Comparison of ENCODE assay signal across 23 cellular contexts in genomic region chr3:190444576-190445145, GRCh38. TPM values are rescaled to one million over a fixed set of nuclear protein-coding genes. Genes with fewer than 3 reads are reported as not detected.
"Had no signal": no experiment of that assay in that cellular context is flagged by ENCODE, and none has a peak within 500 bp of the region (broad histone marks: within the 10 kb centered on the region; RNA-seq: fewer than 3 reads in every experiment).

No MANE protein-coding gene starts in this region.

- H3K4me1 ChIP-seq: gastroesophageal sphincter, left ventricle myocardium inferior, tibial nerve, uterus had no signal

- ATAC-seq: activated CD8-positive, alpha-beta T cell treated with anti-CD3 and anti-CD28 coated beads, Interleukin-2, amount 10 ng/mL, durations not matched to agents 7 days and 5 days; gastroesophageal sphincter; heart right ventricle had no signal

- H3K27ac ChIP-seq: adrenal gland, cardiac muscle cell, dorsolateral prefrontal cortex, gastroesophageal sphincter, heart right ventricle, left ventricle myocardium inferior, uterus had no signal

- H3K27ac Mint-ChIP-seq: activated B cell treated with CpG ODN at 0.5 μM for 24 hours; activated CD8-positive, alpha-beta T cell treated with anti-CD3 and anti-CD28 coated beads, Interleukin-2, amount 10 ng/mL, durations not matched to agents 7 days and 5 days; activated T-cell treated with anti-CD3 and anti-CD28 coated beads, Interleukin-2, amount 50 U/mL, for 24 hours; activated T-helper 2 cell treated with anti-CD3 and anti-CD28 coated beads, Interferon-gamma antibody, Interleukin-2, Interleukin-4, amounts not matched to agents 10 μg/mL and 5 μg/mL and 100 μg/mL, durations not matched to agents 14 hours and 24 hours and 36 hours had no signal

- H3K27me3 ChIP-seq: adrenal gland, cardiac muscle cell, dorsolateral prefrontal cortex, gastroesophageal sphincter, tibial nerve, uterus had no signal

- H3K4me3 Mint-ChIP-seq: activated B cell treated with CpG ODN at 0.5 μM for 24 hours; activated CD8-positive, alpha-beta T cell treated with anti-CD3 and anti-CD28 coated beads, Interleukin-2, amount 10 ng/mL, durations not matched to agents 7 days and 5 days; activated T-cell treated with anti-CD3 and anti-CD28 coated beads, Interleukin-2, amount 50 U/mL, for 24 hours had no signal

- H3K4me3 ChIP-seq: adrenal gland, cardiac muscle cell, dorsolateral prefrontal cortex, gastroesophageal sphincter, heart right ventricle, left ventricle myocardium inferior, tibial nerve, uterus had no signal

- H3K9me3 Mint-ChIP-seq: activated B cell treated with CpG ODN at 0.5 μM for 24 hours; activated T-cell treated with anti-CD3 and anti-CD28 coated beads, Interleukin-2, amount 50 U/mL, for 24 hours; activated T-helper 2 cell treated with anti-CD3 and anti-CD28 coated beads, Interferon-gamma antibody, Interleukin-2, Interleukin-4, amounts not matched to agents 10 μg/mL and 5 μg/mL and 100 μg/mL, durations not matched to agents 14 hours and 24 hours and 36 hours had no signal

- H3K4me1 Mint-ChIP-seq: activated B cell treated with CpG ODN at 0.5 μM for 24 hours had no signal

- H3K9me3 ChIP-seq: adrenal gland, gastroesophageal sphincter, heart right ventricle, left ventricle myocardium inferior, tibial nerve, uterus had no signal

- DNase-seq: activated B cell treated with CpG ODN at 0.5 μM for 24 hours; activated CD4-positive, alpha-beta T cell treated with anti-CD3 and anti-CD28 coated beads for 4 hours; activated CD8-positive, alpha-beta T cell treated with anti-CD3 and anti-CD28 coated beads, Interleukin-2, amount 10 ng/mL, durations not matched to agents 7 days and 5 days; activated naive CD4-positive, alpha-beta T cell treated with anti-CD3 and anti-CD28 coated beads, Interleukin-2, amount 50 U/mL, for 16 hours; activated T-cell treated with anti-CD3 and anti-CD28 coated beads, Interleukin-2, amount 50 U/mL, for 24 hours; adrenal gland; dorsolateral prefrontal cortex; heart right ventricle; kidney glomerular epithelial cell; left ventricle myocardium inferior; occipital lobe; retina; stimulated activated CD8-positive, alpha-beta memory T cell treated with anti-CD3 and anti-CD28 coated beads, Interleukin-4, amount 100 ng/mL, for 48 hours; stimulated activated naive CD4-positive, alpha-beta T cell treated with Interleukin-2 at 50 U/mL for 16 hours; substantia nigra; T-helper 1 cell; T-helper 9 cell; uterus had no signal

- H3K36me3 ChIP-seq: adrenal gland, cardiac muscle cell, gastroesophageal sphincter, heart right ventricle, left ventricle myocardium inferior, tibial nerve, uterus had no signal

RNA-seq across cellular contexts. Expression of gene TMEM207, which starts 5.0 kb away (rescaled TPM):
- total RNA-seq: activated B cell treated with CpG ODN at 0.5 μM for 24 hours; activated CD8-positive, alpha-beta T cell treated with anti-CD3 and anti-CD28 coated beads, Interleukin-2, amount 10 ng/mL, durations not matched to agents 7 days and 5 days; activated T-helper 2 cell treated with anti-CD3 and anti-CD28 coated beads, Interferon-gamma antibody, Interleukin-2, Interleukin-4, amounts not matched to agents 10 μg/mL and 5 μg/mL and 100 μg/mL, durations not matched to agents 14 hours and 24 hours and 36 hours; adrenal gland; cardiac muscle cell; dorsolateral prefrontal cortex; gastroesophageal sphincter; heart right ventricle; left ventricle myocardium inferior; occipital lobe; posterior vena cava; tibial nerve; uterus had no signal

RNA-seq across cellular contexts. Expression of gene CLDN16, which starts 56.7 kb away (rescaled TPM):
- total RNA-seq: activated B cell treated with CpG ODN at 0.5 μM for 24 hours; activated CD8-positive, alpha-beta T cell treated with anti-CD3 and anti-CD28 coated beads, Interleukin-2, amount 10 ng/mL, durations not matched to agents 7 days and 5 days; activated T-helper 2 cell treated with anti-CD3 and anti-CD28 coated beads, Interferon-gamma antibody, Interleukin-2, Interleukin-4, amounts not matched to agents 10 μg/mL and 5 μg/mL and 100 μg/mL, durations not matched to agents 14 hours and 24 hours and 36 hours; gastroesophageal sphincter; heart right ventricle; left ventricle myocardium inferior; posterior vena cava had no signal
